ENCODE assay signal across 27 cellular contexts in the genomic region with DNA sequence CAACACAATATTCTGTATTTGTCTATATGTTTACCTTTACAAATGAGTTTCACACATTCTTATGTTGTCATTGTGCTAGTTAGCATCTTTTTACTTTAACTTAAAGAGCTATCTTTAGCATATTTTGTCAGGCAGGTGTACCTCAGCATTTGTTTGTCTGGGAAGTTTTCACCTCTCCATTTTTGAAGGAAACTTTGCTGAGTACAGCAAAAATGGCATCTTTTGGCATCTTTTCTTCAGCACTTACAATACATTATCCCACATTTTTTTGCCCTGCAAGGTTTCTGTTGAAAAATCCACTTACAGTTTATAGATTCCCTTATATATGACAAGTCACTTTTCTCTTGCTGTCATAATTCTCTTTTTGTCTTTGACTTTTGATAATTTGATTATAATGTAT.
"Had no signal": no experiment of that assay in that cellular context is flagged by ENCODE, and none has a peak within 500 bp of the region (broad histone marks: within the 10 kb centered on the region; RNA-seq: fewer than 3 reads in every experiment).

No MANE protein-coding gene starts in this region.

- H3K4me3 ChIP-seq: colonic mucosa, coronary artery, dorsolateral prefrontal cortex, esophagus muscularis mucosa, esophagus squamous epithelium, gastrocnemius medialis, gastroesophageal sphincter, heart left ventricle, heart right ventricle had no signal

- H3K27ac ChIP-seq: colonic mucosa, coronary artery, dorsolateral prefrontal cortex, epithelial cell of prostate, esophagus muscularis mucosa, esophagus squamous epithelium, foreskin keratinocyte, gastrocnemius medialis, gastroesophageal sphincter, heart left ventricle, heart right ventricle had no signal

- FAIRE-seq: endometrium, endothelial cell of umbilical vein had no signal

- H3K27ac Mint-ChIP-seq: dendritic cell treated with granulocyte-macrophage colony-stimulating factor and Interleukin-4, amounts not matched to agents 40 ng/mL and 50 ng/mL, for 4 days; effector memory CD8-positive, alpha-beta T cell; endodermal cell had no signal

- H3K27me3 ChIP-seq: colonic mucosa, dorsolateral prefrontal cortex, esophagus muscularis mucosa, esophagus squamous epithelium, foreskin keratinocyte, gastrocnemius medialis, gastroesophageal sphincter, heart left ventricle, heart right ventricle had no signal

- DNase-seq: colonic mucosa; cortex of kidney; dermis blood vessel endothelial cell; dorsolateral prefrontal cortex; effector CD4-positive, alpha-beta T cell; effector CD8-positive, alpha-beta T cell; effector memory CD4-positive, alpha-beta T cell; effector memory CD8-positive, alpha-beta T cell; endodermal cell; erythroblast; esophagus squamous epithelium; foreskin fibroblast; foreskin keratinocyte; foreskin melanocyte; gastrocnemius medialis; glutamatergic neuron; head of caudate nucleus; heart left ventricle; heart right ventricle had no signal

- ATAC-seq: effector memory CD8-positive, alpha-beta T cell; esophagus mucosa; foreskin keratinocyte; gastrocnemius medialis; gastroesophageal sphincter; heart left ventricle; heart right ventricle had no signal

- H3K9me3 ChIP-seq: colonic mucosa, esophagus squamous epithelium, gastrocnemius medialis had no signal

- H3K4me1 ChIP-seq: colonic mucosa, esophagus muscularis mucosa, esophagus squamous epithelium, foreskin keratinocyte, gastrocnemius medialis, gastroesophageal sphincter, heart left ventricle, heart right ventricle had no signal

- H3K36me3 ChIP-seq: colonic mucosa, esophagus muscularis mucosa, esophagus squamous epithelium, gastrocnemius medialis, gastroesophageal sphincter, heart left ventricle, heart right ventricle had no signal
